18 cellular contexts compared by ENCODE assay signal in genomic region chr20:21395039-21395665, GRCh38. TPM values are rescaled to one million over a fixed set of nuclear protein-coding genes. Genes with fewer than 3 reads are reported as not detected.
DNase-seq lines count a peak whose midpoint lies in the region; ATAC-seq and TF ChIP-seq lines count a peak whose summit lies in the region.
"Had no signal": no experiment of that assay in that cellular context is flagged by ENCODE, and none has a peak within 500 bp of the region (broad histone marks: within the 10 kb centered on the region; RNA-seq: fewer than 3 reads in every experiment).

No MANE protein-coding gene starts in this region.

- no peak overlapping the region for H2AK5ac ChIP-seq in neuronal stem cell (ENCODE audit: low read depth, low read length)

- ATAC-seq in activated CD8-positive, alpha-beta memory T cell treated with anti-CD3 and anti-CD28 coated beads, Interleukin-2, amount 10 ng/mL, durations not matched to agents 7 days and 5 days: no peak
- ATAC-seq in HG02798 (IDR thresholded peaks at IDR 0.05; ENCODE audit: poor library complexity, unreplicated experiment) (no peak), HG03039 (IDR thresholded peaks at IDR 0.05; ENCODE audit: unreplicated experiment) (no peak), GM18505 (IDR thresholded peaks at IDR 0.05; ENCODE audit: unreplicated experiment) (no peak)

- H4K91ac ChIP-seq in neuronal stem cell (ENCODE audit: low read depth, low read length, poor library complexity): no peak overlapping the region

- no peaks in the 10 kb centered on the region for H3K9me3 ChIP-seq in HUES6 (ENCODE audit: control insufficient read depth, insufficient read depth, low read depth, low read length)
- peaks cover 0 to 3% of the 10 kb centered on the region in 2 donors for H3K9me3 ChIP-seq in neuronal stem cell (replicated peaks in 1 of 2; ENCODE audit: control insufficient read depth in 2 of 2, insufficient read depth in 1 of 2, low read depth in 1 of 2, low read length in 2 of 2)
- H3K9me3 ChIP-seq: upper lobe of right lung had no signal

- H2BK120ac ChIP-seq in neuronal stem cell (ENCODE audit: low read depth, low read length): no peak overlapping the region

- no peak overlapping the region for H3K18ac ChIP-seq in neuronal stem cell (ENCODE audit: low read length)

- H2BK5ac ChIP-seq in neuronal stem cell (ENCODE audit: low read length): no peak overlapping the region

- peak overlapping the region; percentile 36 for H3K4me3 Mint-ChIP-seq in activated CD8-positive, alpha-beta memory T cell treated with anti-CD3 and anti-CD28 coated beads, Interleukin-2, amount 10 ng/mL, durations not matched to agents 7 days and 5 days
- H3K4me3 Mint-ChIP-seq in brain: peak overlapping the region; percentile 35 to 62 (median 52)

- no peak overlapping the region for H2BK15ac ChIP-seq in neuronal stem cell (ENCODE audit: low read length)

- no peak for TF ChIP-seq POLR2A in GM18505 (IDR thresholded peaks at IDR 0.05; ENCODE audit: borderline replicate concordance, extremely low read depth, insufficient read depth, insufficient read length)

- CTCF ChIA-PET in activated CD8-positive, alpha-beta memory T cell treated with anti-CD3 and anti-CD28 coated beads, Interleukin-2, amount 10 ng/mL, durations not matched to agents 7 days and 5 days (lab: Charles Lee): interaction anchor here (0.6 to 2.8 kb wide), 4 partner anchors 9 to 160 kb away, joined by 3 to 13 read pairs (median 4); no protein-coding TSS in a partner anchor

- no peak overlapping the region for H4K8ac ChIP-seq in neuronal stem cell (ENCODE audit: low read depth, low read length)

- H3K27me3 ChIP-seq in HUES6 (ENCODE audit: control insufficient read depth, insufficient read depth, low read length): peaks cover 100% of the 10 kb centered on the region
- H3K27me3 ChIP-seq in neuronal stem cell (ENCODE audit: control insufficient read depth in 3 of 3, insufficient read depth in 3 of 3, low read depth in 1 of 3, low read length in 3 of 3): peaks cover 26 to 98% (median 65%) of the 10 kb centered on the region in 3 experiments
- H3K27me3 ChIP-seq: SJSA1 had no signal

- no peak overlapping the region for H3K4ac ChIP-seq in neuronal stem cell (ENCODE audit: low read length)

- H2AFZ ChIP-seq in neuronal stem cell (ENCODE audit: low read length): peak overlapping the region; percentile 93
- H2AFZ ChIP-seq: PC-9 had no signal

- H3K4me3 ChIP-seq in HUES6 (ENCODE audit: low read depth, low read length) (peak overlapping the region; percentile 55), neuronal stem cell (ENCODE audit: low read length in 2 of 2) (no peak overlapping the region)
- H3K4me3 ChIP-seq: PC-9, SJSA1, upper lobe of right lung had no signal

- no peak overlapping the region for H3K4me2 ChIP-seq in neuronal stem cell (ENCODE audit: insufficient read depth, low read length, poor library complexity, severe bottlenecking)
- H3K4me2 ChIP-seq: PC-9 had no signal

- no peak overlapping the region for H2BK12ac ChIP-seq in neuronal stem cell (ENCODE audit: low read length)

- peaks cover 76% of the 10 kb centered on the region for H3K27me3 Mint-ChIP-seq in activated CD8-positive, alpha-beta memory T cell treated with anti-CD3 and anti-CD28 coated beads, Interleukin-2, amount 10 ng/mL, durations not matched to agents 7 days and 5 days
- peaks cover 91% of the 10 kb centered on the region for H3K27me3 Mint-ChIP-seq in brain

- peaks cover 23% of the 10 kb centered on the region for H3K4me1 Mint-ChIP-seq in activated CD8-positive, alpha-beta memory T cell treated with anti-CD3 and anti-CD28 coated beads, Interleukin-2, amount 10 ng/mL, durations not matched to agents 7 days and 5 days
- peaks cover 10% of the 10 kb centered on the region for H3K4me1 Mint-ChIP-seq in brain

- no CpG with 5 or more reads among the region's 6 CpGs for WGBS in neuronal stem cell (ENCODE audit: extremely low coverage in 2 of 2, insufficient read length in 2 of 2, insufficient replicate concordance in 1 of 2), 2 donors

- no peaks in the 10 kb centered on the region for H3K9me3 Mint-ChIP-seq in activated CD8-positive, alpha-beta memory T cell treated with anti-CD3 and anti-CD28 coated beads, Interleukin-2, amount 10 ng/mL, durations not matched to agents 7 days and 5 days (ENCODE audit: low read depth)
- peaks cover 0 to 15% (median 0%) of the 10 kb centered on the region in 5 experiments for H3K9me3 Mint-ChIP-seq in brain

- no peak for DNase-seq in activated CD8-positive, alpha-beta memory T cell treated with anti-CD3 and anti-CD28 coated beads, Interleukin-2, amount 10 ng/mL, durations not matched to agents 7 days and 5 days
- no peak for DNase-seq in activated CD8-positive, alpha-beta memory T cell treated with anti-CD3 and anti-CD28 coated beads for 24 hours
- no peak for DNase-seq in neuronal stem cell (ENCODE audit: low spot score)
- DNase-seq: caudate nucleus, KG1, left cardiac atrium, NCI-H1048, PC-9, small intestine had no signal

- peaks cover 8% of the 10 kb centered on the region for H3K4me1 ChIP-seq in HUES6 (ENCODE audit: control insufficient read depth, insufficient read depth, low read length)
- H3K4me1 ChIP-seq in neuronal stem cell (ENCODE audit: control insufficient read depth in 2 of 2, insufficient read depth in 1 of 2, low read depth in 1 of 2, low read length in 2 of 2): peaks cover 0 to 4% of the 10 kb centered on the region in 2 donors
- H3K4me1 ChIP-seq: upper lobe of right lung had no signal

- TF ChIP-seq CTCF in brain (conservative IDR thresholded peaks at IDR 0.05): no peak

- no peak overlapping the region for H3K14ac ChIP-seq in neuronal stem cell (ENCODE audit: low read length)

- no peaks in the 10 kb centered on the region for H3K79me1 ChIP-seq in neuronal stem cell (ENCODE audit: low read depth, low read length)

- peak overlapping the region; percentile 47 for H3K27ac Mint-ChIP-seq in activated CD8-positive, alpha-beta memory T cell treated with anti-CD3 and anti-CD28 coated beads, Interleukin-2, amount 10 ng/mL, durations not matched to agents 7 days and 5 days
- no peak overlapping the region for H3K27ac Mint-ChIP-seq in brain

- H3K9ac ChIP-seq in HUES6 (ENCODE audit: low read length): no peak overlapping the region
- H3K9ac ChIP-seq in neuronal stem cell (ENCODE audit: low read depth, low read length, poor library complexity): no peak overlapping the region

- peaks cover 18% of the 10 kb centered on the region for H3K36me3 Mint-ChIP-seq in activated CD8-positive, alpha-beta memory T cell treated with anti-CD3 and anti-CD28 coated beads, Interleukin-2, amount 10 ng/mL, durations not matched to agents 7 days and 5 days
- peaks cover 9% of the 10 kb centered on the region for H3K36me3 Mint-ChIP-seq in brain

- H3K27ac ChIP-seq in HUES6 (ENCODE audit: low read depth, low read length) (no peak overlapping the region), neuronal stem cell (replicated peaks; ENCODE audit: low read length) (no peak overlapping the region)
- H3K27ac ChIP-seq: PC-9, SJSA1, upper lobe of right lung had no signal

- H3K36me3 ChIP-seq in HUES6 (ENCODE audit: control insufficient read depth, insufficient read depth, low read length) (0 out of 2 replicates have a peak, but pooled peaks cover under 1% of the 10 kb centered on the region), neuronal stem cell (replicated peaks in 1 of 2; ENCODE audit: control insufficient read depth in 2 of 2, insufficient read depth in 2 of 2, low read length in 2 of 2) (peaks cover 0 to 8% of the 10 kb centered on the region in 2 donors)

- peak overlapping the region; percentile 25 for H3K23ac ChIP-seq in neuronal stem cell (ENCODE audit: low read depth, low read length, poor library complexity)

RNA-seq across cellular contexts. Expression of gene NKX2-4, which starts 2.2 kb away (rescaled TPM):
- total RNA-seq in activated CD8-positive, alpha-beta memory T cell treated with anti-CD3 and anti-CD28 coated beads, Interleukin-2, amount 10 ng/mL, durations not matched to agents 7 days and 5 days: not detected
- not detected for polyA plus RNA-seq in brain (ENCODE audit: insufficient read depth, low read depth, low replicate concordance)
- polyA plus RNA-seq in neuronal stem cell (2013, experiment 1 of 2): not detected
- not detected for polyA plus RNA-seq in neuronal stem cell (2013, experiment 2 of 2)
- total RNA-seq: left cardiac atrium, mononuclear cell, PC-9, upper lobe of right lung had no signal
- polyA plus RNA-seq: adipose tissue, small intestine had no signal
